Comparison of ENCODE assay signal across 22 cellular contexts in the genomic region with DNA sequence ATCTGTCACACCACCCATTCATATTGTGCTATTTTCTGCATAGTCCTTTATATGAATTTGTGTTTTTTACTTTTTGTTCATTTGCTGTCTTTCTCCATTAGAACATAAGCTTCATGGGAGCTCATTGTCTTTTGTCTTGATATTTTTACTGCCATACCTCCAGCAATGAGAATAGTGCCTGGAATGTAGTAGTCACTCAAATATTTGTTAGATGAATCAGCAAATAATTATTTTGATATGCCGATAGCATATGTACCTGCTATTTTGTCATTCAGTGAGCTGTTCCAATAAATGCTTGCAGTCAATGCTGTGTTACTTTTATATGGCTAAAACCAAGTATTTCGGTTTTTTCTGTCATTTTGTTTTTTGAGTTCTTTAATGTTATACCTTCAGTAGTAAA. TPM values are rescaled to one million over a fixed set of nuclear protein-coding genes. Genes with fewer than 3 reads are reported as not detected.
DNase-seq lines count a peak whose midpoint lies in the region; ATAC-seq and TF ChIP-seq lines count a peak whose summit lies in the region.
"Had no signal": no experiment of that assay in that cellular context is flagged by ENCODE, and none has a peak within 500 bp of the region (broad histone marks: within the 10 kb centered on the region; RNA-seq: fewer than 3 reads in every experiment).

No MANE protein-coding gene starts in this region.

- no peak for TF ChIP-seq RAD21 in SK-N-SH (IDR thresholded peaks at IDR 0.05; ENCODE audit: low read length)

- TF ChIP-seq CTCF in SK-N-SH (IDR thresholded peaks at IDR 0.05): no peak
- no peak for TF ChIP-seq CTCF in fibroblast of mammary gland (conservative IDR thresholded peaks at IDR 0.05; ENCODE audit: control insufficient read depth, insufficient read depth, low read depth, low read length)
- TF ChIP-seq CTCF in smooth muscle cell (IDR thresholded peaks at IDR 0.05; ENCODE audit: borderline replicate concordance, insufficient read depth, poor library complexity, severe bottlenecking): no peak
- no peak for TF ChIP-seq CTCF in esophagus squamous epithelium (IDR thresholded peaks at IDR 0.05)

- no peak for TF ChIP-seq EP300 in SK-N-SH (IDR thresholded peaks at IDR 0.05; ENCODE audit: borderline replicate concordance in 1 of 2, low read depth in 1 of 2, low read length in 1 of 2)

- H3K27me3 ChIP-seq in SK-N-SH (ENCODE audit: insufficient read depth): no peaks in the 10 kb centered on the region
- no peaks in the 10 kb centered on the region for H3K27me3 ChIP-seq in smooth muscle cell (ENCODE audit: low read depth)
- no peaks in the 10 kb centered on the region for H3K27me3 ChIP-seq in esophagus squamous epithelium
- H3K27me3 ChIP-seq: MG63, thyroid gland had no signal

- intact Hi-C loops in esophagus squamous epithelium (cut with DNase I): no loop called here

- H3K36me3 ChIP-seq in SK-N-SH (replicated peaks in 1 of 2; ENCODE audit: control insufficient read depth in 1 of 2, insufficient read depth in 2 of 2, low read length in 1 of 2) (peaks cover 0 to 4% of the 10 kb centered on the region in 2 experiments), smooth muscle cell (ENCODE audit: low read depth) (no peaks in the 10 kb centered on the region), esophagus squamous epithelium (peaks cover 0 to 46% (median 0%) of the 10 kb centered on the region in 3 donors)
- H3K36me3 ChIP-seq: MG63, thyroid gland had no signal

- H3K4me1 ChIP-seq in SK-N-SH (ENCODE audit: control insufficient read depth in 1 of 2, insufficient read depth in 2 of 2, low read depth in 1 of 2, low read length in 1 of 2): 0 out of 4 replicates have a peak, but pooled peaks cover 0 to 4% of the 10 kb centered on the region in 2 experiments
- no peaks in the 10 kb centered on the region for H3K4me1 ChIP-seq in smooth muscle cell (ENCODE audit: low read depth)
- no peaks in the 10 kb centered on the region for H3K4me1 ChIP-seq in esophagus squamous epithelium
- H3K4me1 ChIP-seq: thyroid gland had no signal

- H4K20me1 ChIP-seq in SK-N-SH (ENCODE audit: insufficient read depth) (no peaks in the 10 kb centered on the region), smooth muscle cell (ENCODE audit: low read depth) (no peaks in the 10 kb centered on the region)

- no peak overlapping the region for H3K4me2 ChIP-seq in SK-N-SH
- no peak overlapping the region for H3K4me2 ChIP-seq in smooth muscle cell

- DNase-seq in HT1080 (ENCODE audit: low read depth) (peak; percentile 61), SK-N-SH (no peak), fibroblast of mammary gland (ENCODE audit: low read depth) (peak; percentile 2), smooth muscle cell (lab: John Stamatoyannopoulos, UW; ENCODE audit: unreplicated experiment) (no peak), esophagus squamous epithelium (lab: John Stamatoyannopoulos, UW) (no peak), GF-D8 (lab: John Stamatoyannopoulos, UW) (no peak), NCI-H1436 (lab: John Stamatoyannopoulos, UW) (no peak), left lobe of liver (ENCODE audit: low spot score) (no peak)
- DNase-seq: activated CD4-positive, CD25-positive, alpha-beta regulatory T cell; DMS 273 treated with DMSO at 0.1 percent for 48 hours; effector CD4-positive, alpha-beta T cell; left colon; MG63; mucosa of descending colon; NCI-H1930; NCI-H446 treated with DMSO at 0.1 percent for 48 hours; Right ventricle myocardium superior; thyroid gland had no signal

- H3K27ac ChIP-seq in SK-N-SH (ENCODE audit: low read depth in 2 of 2, low read length in 1 of 2) (peak overlapping the region in 1 of 2 experiments; percentile 59; a peak in 2 of 4 replicates), smooth muscle cell (ENCODE audit: low read depth) (peak overlapping the region; percentile 72), esophagus squamous epithelium (no peak overlapping the region)
- H3K27ac ChIP-seq: C4-2B, thyroid gland had no signal

- H3K79me2 ChIP-seq in SK-N-SH (ENCODE audit: insufficient read depth) (no peaks in the 10 kb centered on the region), smooth muscle cell (ENCODE audit: low read depth) (no peaks in the 10 kb centered on the region)

- H2AFZ ChIP-seq in SK-N-SH (ENCODE audit: low read depth) (no peak overlapping the region), smooth muscle cell (ENCODE audit: low read depth) (no peak overlapping the region)

- CTCF ChIA-PET in SK-N-SH (lab: Yijun Ruan, JAX): no interaction called here

- H3K9me3 ChIP-seq in SK-N-SH: no peaks in the 10 kb centered on the region
- no peaks in the 10 kb centered on the region for H3K9me3 ChIP-seq in smooth muscle cell (replicated peaks; ENCODE audit: low read depth)
- no peaks in the 10 kb centered on the region for H3K9me3 ChIP-seq in esophagus squamous epithelium
- H3K9me3 ChIP-seq: MG63, mucosa of descending colon, thyroid gland had no signal

- H3K9me2 ChIP-seq in SK-N-SH: no peaks in the 10 kb centered on the region

- POLR2A ChIA-PET in SK-N-SH (lab: Yijun Ruan, JAX): no interaction called here

- 45% methylated on average over 2 of the region's 2 CpGs for WGBS in SK-N-SH (ENCODE audit: low lambda C conversion rate)
- 85% methylated on average over 2 of the region's 2 CpGs for WGBS in smooth muscle cell (ENCODE audit: low lambda C conversion rate)
- 73 to 83% methylated on average over 2 of the region's 2 CpGs for WGBS in esophagus squamous epithelium, 2 donors

- peaks cover 3% of the 10 kb centered on the region for H3F3A ChIP-seq in SK-N-SH (replicated peaks; ENCODE audit: insufficient read depth)
- no peaks in the 10 kb centered on the region for H3F3A ChIP-seq in smooth muscle cell (ENCODE audit: low read depth)

- no peak for ATAC-seq in left lobe of liver
- ATAC-seq: left colon; mucosa of descending colon; stimulated activated memory B cell treated with anti-CD40 and anti-IgM and Interleukin-4, amounts not matched to agents 10 μg/mL and 1 μg/mL and 100 μg/mL, for 72 hours had no signal

- TF ChIP-seq POLR2A in esophagus squamous epithelium (IDR thresholded peaks at IDR 0.05): no peak

- H3K4me3 ChIP-seq in SK-N-SH (ENCODE audit: low read depth in 2 of 2, low read length in 1 of 2): no peak overlapping the region
- no peak overlapping the region for H3K4me3 ChIP-seq in fibroblast of mammary gland (ENCODE audit: control insufficient read depth, low read depth, low read length)
- H3K4me3 ChIP-seq in smooth muscle cell: no peak overlapping the region
- no peak overlapping the region for H3K4me3 ChIP-seq in esophagus squamous epithelium
- H3K4me3 ChIP-seq: MG63, mucosa of descending colon, thyroid gland had no signal

- H3K9ac ChIP-seq in SK-N-SH: no peak overlapping the region
- H3K9ac ChIP-seq in smooth muscle cell (ENCODE audit: low read depth): no peak overlapping the region

TF ChIP-seq in SK-N-SH, 30 proteins besides CTCF, POLR2A, EP300 and RAD21 (continues in another document):
- TF ChIP-seq IRF3 (IDR thresholded peaks at IDR 0.05; ENCODE audit: low read depth, low read length) (no peak), SIN3A (IDR thresholded peaks at IDR 0.05; ENCODE audit: borderline replicate concordance, low read depth, low read length) (no peak), FOXM1 (IDR thresholded peaks at IDR 0.05; ENCODE audit: low read depth) (no peak), GABPA (IDR thresholded peaks at IDR 0.05; ENCODE audit: low read depth) (no peak), TEAD4 (IDR thresholded peaks at IDR 0.05; ENCODE audit: borderline replicate concordance, insufficient read depth) (peak; percentile 56; the same call in 1 of the 2 replicates), SMC3 (IDR thresholded peaks at IDR 0.05; ENCODE audit: low read depth, low read length) (no peak), PBX3 (IDR thresholded peaks at IDR 0.05) (peak; percentile 35; the same call in 1 of the 2 replicates), MXI1 (IDR thresholded peaks at IDR 0.05; ENCODE audit: low read depth, low read length) (no peak), YY1 (IDR thresholded peaks at IDR 0.05; ENCODE audit: low read depth) (no peak), JUND (IDR thresholded peaks at IDR 0.05) (peak; percentile 74), TCF12 (IDR thresholded peaks at IDR 0.05) (peak; percentile 55; the same call in 1 of the 2 replicates)

RNA-seq across cellular contexts. Expression of gene SLC25A31, which starts 43.5 kb away (rescaled TPM):
- total RNA-seq in HT1080 (2014; rRNA removed; shearing (Covaris generic)): not detected in 2 replicates
- not detected in 2 replicates for polyA plus RNA-seq in HT1080 (2015; cell fraction: cytosol; rRNA removed)
- polyA plus RNA-seq in HT1080 (2015; cell fraction: nucleus; rRNA removed): not detected in 2 replicates
- polyA plus RNA-seq in SK-N-SH (2012; rRNA removed) (not detected in 2 replicates), smooth muscle cell (not detected in 2 replicates)
- not detected in 2 replicates for polyA plus RNA-seq in SK-N-SH (2012; cell fraction: cytosol; rRNA removed)
- polyA plus RNA-seq in SK-N-SH (2012; cell fraction: nucleus; rRNA removed): not detected in 2 replicates
- total RNA-seq in smooth muscle cell (not detected in 2 replicates), esophagus squamous epithelium (not detected), left lobe of liver (not detected)
- total RNA-seq: fibroblast of villous mesenchyme; left colon; mucosa of descending colon; Right ventricle myocardium superior; T-helper 2 cell treated with Interferon-gamma antibody and Interleukin-4, amounts not matched to agents 100 ng/mL and 5 ng/mL, for 36 hours had no signal

RNA-seq across cellular contexts. Expression of gene INTU, which starts 53.9 kb away (rescaled TPM):
- total RNA-seq in HT1080 (2014; rRNA removed; shearing (Covaris generic)): 0.90 and 1.00 TPM in 2 replicates
- polyA plus RNA-seq in HT1080 (2015; cell fraction: cytosol; rRNA removed): 0.96 and 1.3 TPM in 2 replicates
- polyA plus RNA-seq in HT1080 (2015; cell fraction: nucleus; rRNA removed): 9.2 and 10.1 TPM in 2 replicates
- 3.3 and 7.3 TPM in 2 replicates for polyA plus RNA-seq in SK-N-SH (2012; rRNA removed)
- 1.3 and 1.7 TPM in 2 replicates for polyA plus RNA-seq in SK-N-SH (2012; cell fraction: cytosol; rRNA removed)
- 14.5 and 32.5 TPM in 2 replicates for polyA plus RNA-seq in SK-N-SH (2012; cell fraction: nucleus; rRNA removed)
- 32.8 and 36.0 TPM in 2 replicates for total RNA-seq in smooth muscle cell
- polyA plus RNA-seq in smooth muscle cell: 4.3 and 8.0 TPM in 2 replicates
- total RNA-seq in esophagus squamous epithelium: 10 to 100 TPM in 1 of 4 donors, 1 to 10 TPM in 3; 4.3 to 11.4 (median 6.1) TPM
- 1.1 TPM for total RNA-seq in left lobe of liver

Comparison
In these comparisons a context has a peak if more than half of its experiments do, and no peak if none do; other contexts are left out.
1. DNase-seq: peak in HT1080 (single experiment) and fibroblast of mammary gland (single experiment); none in SK-N-SH (single experiment), smooth muscle cell (single experiment), esophagus squamous epithelium (single experiment), GF-D8 (single experiment), NCI-H1436 (single experiment) and left lobe of liver (single experiment).